Comparison of ENCODE assay signal across 12 cellular contexts in genomic region chr1:90717356-90717664, GRCh38. TPM values are rescaled to one million over a fixed set of nuclear protein-coding genes. Genes with fewer than 3 reads are reported as not detected.
DNase-seq lines count a peak whose midpoint lies in the region; ATAC-seq and TF ChIP-seq lines count a peak whose summit lies in the region.
"Had no signal": no experiment of that assay in that cellular context is flagged by ENCODE, and none has a peak within 500 bp of the region (broad histone marks: within the 10 kb centered on the region; RNA-seq: fewer than 3 reads in every experiment).

No MANE protein-coding gene starts in this region.

- H4K8ac ChIP-seq in mesenchymal stem cell (ENCODE audit: low read length): no peak overlapping the region

- H3K23ac ChIP-seq in mesenchymal stem cell (ENCODE audit: low read length in 2 of 2): no peak overlapping the region

- no peaks in the 10 kb centered on the region for H3K36me3 ChIP-seq in mesenchymal stem cell (ENCODE audit: control insufficient read depth in 1 of 2, insufficient read depth in 2 of 2, low read depth in 1 of 2, low read length in 2 of 2)
- no peaks in the 10 kb centered on the region for H3K36me3 ChIP-seq in thoracic aorta

- no peak overlapping the region for H3K9ac ChIP-seq in mesenchymal stem cell (ENCODE audit: low read length)

- no peak overlapping the region for H2BK120ac ChIP-seq in mesenchymal stem cell (ENCODE audit: low read depth, low read length)

- DNase-seq in activated T-cell treated with anti-CD3 and anti-CD28 coated beads, Interleukin-2, amount 50 U/mL, for 4 hours: no peak
- DNase-seq in activated T-cell treated with anti-CD3 and anti-CD28 coated beads, Interleukin-2, amount 50 U/mL, for 1 hour: no peak
- no peak for DNase-seq in activated CD8-positive, alpha-beta T cell treated with anti-CD3 and anti-CD28 coated beads, Interleukin-2, amount 10 ng/mL, durations not matched to agents 7 days and 5 days
- no peak for DNase-seq in mesenchymal stem cell
- DNase-seq in thoracic aorta (ENCODE audit: low spot score): no peak
- no peak for DNase-seq in cerebellum (ENCODE audit: low spot score)
- DNase-seq in kidney tubule cell (ENCODE audit: low spot score): no peak
- DNase-seq: MV-4-11 had no signal

- POLR2A ChIA-PET in activated CD8-positive, alpha-beta T cell treated with anti-CD3 and anti-CD28 coated beads, Interleukin-2, amount 10 ng/mL, durations not matched to agents 7 days and 5 days (lab: Charles Lee): no interaction called here

- H3K4me3 ChIP-seq in mesenchymal stem cell (ENCODE audit: insufficient read depth in 1 of 2, low read depth in 1 of 2, low read length in 2 of 2): peak overlapping the region in 1 of 2 experiments; percentile 39
- peak overlapping the region; percentile 51 for H3K4me3 ChIP-seq in thoracic aorta

- no peak overlapping the region for H3K27ac ChIP-seq in mesenchymal stem cell (ENCODE audit: low read length, poor library complexity, severe bottlenecking)
- no peak overlapping the region for H3K27ac ChIP-seq in thoracic aorta

- no peaks in the 10 kb centered on the region for H3K36me3 Mint-ChIP-seq in activated T-cell treated with anti-CD3 and anti-CD28 coated beads, Interleukin-2, amount 50 U/mL, for 4 hours (ENCODE audit: insufficient read depth)
- H3K36me3 Mint-ChIP-seq in activated CD8-positive, alpha-beta T cell treated with anti-CD3 and anti-CD28 coated beads, Interleukin-2, amount 10 ng/mL, durations not matched to agents 7 days and 5 days (ENCODE audit: low read depth): peaks cover 23% of the 10 kb centered on the region

- no peak overlapping the region for H2BK12ac ChIP-seq in mesenchymal stem cell (ENCODE audit: low read length in 2 of 2)

- peak overlapping the region; percentile 48 for H3K4me3 Mint-ChIP-seq in activated T-cell treated with anti-CD3 and anti-CD28 coated beads, Interleukin-2, amount 50 U/mL, for 4 hours
- peak overlapping the region; percentile 39 for H3K4me3 Mint-ChIP-seq in activated CD8-positive, alpha-beta T cell treated with anti-CD3 and anti-CD28 coated beads, Interleukin-2, amount 10 ng/mL, durations not matched to agents 7 days and 5 days

- H3K18ac ChIP-seq in mesenchymal stem cell (ENCODE audit: low read depth in 1 of 2, low read length in 2 of 2): no peak overlapping the region

- H3K4me1 ChIP-seq in mesenchymal stem cell (ENCODE audit: control insufficient read depth, insufficient read depth, low read depth, low read length) (peaks cover 25% of the 10 kb centered on the region), thoracic aorta (ENCODE audit: control insufficient read depth in 1 of 2, low read depth in 2 of 2) (peaks cover 11 to 33% of the 10 kb centered on the region in 2 donors)

- ATAC-seq in activated T-cell treated with anti-CD3 and anti-CD28 coated beads, Interleukin-2, amount 50 U/mL, for 4 hours: no peak
- ATAC-seq in activated CD8-positive, alpha-beta T cell treated with anti-CD3 and anti-CD28 coated beads, Interleukin-2, amount 10 ng/mL, durations not matched to agents 7 days and 5 days: no peak
- ATAC-seq in thoracic aorta (ENCODE audit: insufficient number of reproducible peaks, low FRiP score, low read depth): no peak
- no peak for ATAC-seq in GM18502 (IDR thresholded peaks at IDR 0.05; ENCODE audit: poor library complexity, unreplicated experiment)

- no peaks in the 10 kb centered on the region for H3K79me1 ChIP-seq in mesenchymal stem cell (replicated peaks; ENCODE audit: low read length, poor library complexity, severe bottlenecking)

- H3K9me3 Mint-ChIP-seq in activated T-cell treated with anti-CD3 and anti-CD28 coated beads, Interleukin-2, amount 50 U/mL, for 4 hours: peaks cover 23% of the 10 kb centered on the region
- no peaks in the 10 kb centered on the region for H3K9me3 Mint-ChIP-seq in activated CD8-positive, alpha-beta T cell treated with anti-CD3 and anti-CD28 coated beads, Interleukin-2, amount 10 ng/mL, durations not matched to agents 7 days and 5 days (ENCODE audit: insufficient read depth)

- no peak overlapping the region for H2BK5ac ChIP-seq in mesenchymal stem cell (ENCODE audit: low read depth, low read length, poor library complexity, severe bottlenecking)

- peak overlapping the region; percentile 76 for H3K4me2 ChIP-seq in mesenchymal stem cell (ENCODE audit: low read length, poor library complexity, severe bottlenecking)

- H3K4me1 Mint-ChIP-seq in activated T-cell treated with anti-CD3 and anti-CD28 coated beads, Interleukin-2, amount 50 U/mL, for 4 hours (ENCODE audit: low read depth): peaks cover 26% of the 10 kb centered on the region
- H3K4me1 Mint-ChIP-seq in activated CD8-positive, alpha-beta T cell treated with anti-CD3 and anti-CD28 coated beads, Interleukin-2, amount 10 ng/mL, durations not matched to agents 7 days and 5 days (ENCODE audit: low read depth): peaks cover 16% of the 10 kb centered on the region

- peaks cover 86% of the 10 kb centered on the region for H3K27me3 Mint-ChIP-seq in activated T-cell treated with anti-CD3 and anti-CD28 coated beads, Interleukin-2, amount 50 U/mL, for 4 hours (ENCODE audit: low read depth)
- H3K27me3 Mint-ChIP-seq in activated CD8-positive, alpha-beta T cell treated with anti-CD3 and anti-CD28 coated beads, Interleukin-2, amount 10 ng/mL, durations not matched to agents 7 days and 5 days (ENCODE audit: low read depth): peaks cover 81% of the 10 kb centered on the region

- no peak overlapping the region for H4K91ac ChIP-seq in mesenchymal stem cell (ENCODE audit: low read length)

- peaks cover 88 to 93% of the 10 kb centered on the region in 2 experiments for H3K27me3 ChIP-seq in mesenchymal stem cell (ENCODE audit: control insufficient read depth in 1 of 2, insufficient read depth in 1 of 2, low read length in 2 of 2)
- H3K27me3 ChIP-seq in thoracic aorta (replicated peaks; ENCODE audit: insufficient read depth): peaks cover 70% of the 10 kb centered on the region

- no peak overlapping the region for H2BK15ac ChIP-seq in mesenchymal stem cell (ENCODE audit: low read depth, poor library complexity, severe bottlenecking)

- 6% methylated on average over 21 of the region's 37 CpGs for WGBS in mesenchymal stem cell

- CTCF ChIA-PET in activated CD8-positive, alpha-beta T cell treated with anti-CD3 and anti-CD28 coated beads, Interleukin-2, amount 10 ng/mL, durations not matched to agents 7 days and 5 days (lab: Charles Lee): no interaction called here

- H3K14ac ChIP-seq in mesenchymal stem cell (ENCODE audit: low read length in 2 of 2): no peak overlapping the region

- H3K9me3 ChIP-seq in mesenchymal stem cell (ENCODE audit: control insufficient read depth, low read length) (no peaks in the 10 kb centered on the region), thoracic aorta (no peaks in the 10 kb centered on the region)

- TF ChIP-seq CTCF in thoracic aorta (IDR thresholded peaks at IDR 0.05): no peak

- H2AFZ ChIP-seq in mesenchymal stem cell (ENCODE audit: low read depth, low read length): no peak overlapping the region

- no peak overlapping the region for H3K4ac ChIP-seq in mesenchymal stem cell (ENCODE audit: low read depth in 1 of 2, low read length in 2 of 2)

- peak overlapping the region; percentile 82 for H3K27ac Mint-ChIP-seq in activated CD8-positive, alpha-beta T cell treated with anti-CD3 and anti-CD28 coated beads, Interleukin-2, amount 10 ng/mL, durations not matched to agents 7 days and 5 days

- no peak overlapping the region for H2AK5ac ChIP-seq in mesenchymal stem cell (ENCODE audit: low read length, severe bottlenecking)

RNA-seq across cellular contexts. Expression of gene BARHL2, which starts 0.2 kb away (rescaled TPM):
- not detected for total RNA-seq in activated T-cell treated with anti-CD3 and anti-CD28 coated beads, Interleukin-2, amount 50 U/mL, for 4 hours
- total RNA-seq in activated CD8-positive, alpha-beta T cell treated with anti-CD3 and anti-CD28 coated beads, Interleukin-2, amount 10 ng/mL, durations not matched to agents 7 days and 5 days: not detected
- not detected for polyA plus RNA-seq in mesenchymal stem cell (2013, experiment 1 of 2)
- polyA plus RNA-seq in mesenchymal stem cell (2013, experiment 2 of 2): not detected
- total RNA-seq in thoracic aorta (not detected), cerebellum (1.5 TPM)
- total RNA-seq: bronchial epithelial cell, fibroblast of villous mesenchyme, liver had no signal
- polyA plus RNA-seq: liver had no signal
